ENCODE assay signal across 21 cellular contexts in the genomic region with DNA sequence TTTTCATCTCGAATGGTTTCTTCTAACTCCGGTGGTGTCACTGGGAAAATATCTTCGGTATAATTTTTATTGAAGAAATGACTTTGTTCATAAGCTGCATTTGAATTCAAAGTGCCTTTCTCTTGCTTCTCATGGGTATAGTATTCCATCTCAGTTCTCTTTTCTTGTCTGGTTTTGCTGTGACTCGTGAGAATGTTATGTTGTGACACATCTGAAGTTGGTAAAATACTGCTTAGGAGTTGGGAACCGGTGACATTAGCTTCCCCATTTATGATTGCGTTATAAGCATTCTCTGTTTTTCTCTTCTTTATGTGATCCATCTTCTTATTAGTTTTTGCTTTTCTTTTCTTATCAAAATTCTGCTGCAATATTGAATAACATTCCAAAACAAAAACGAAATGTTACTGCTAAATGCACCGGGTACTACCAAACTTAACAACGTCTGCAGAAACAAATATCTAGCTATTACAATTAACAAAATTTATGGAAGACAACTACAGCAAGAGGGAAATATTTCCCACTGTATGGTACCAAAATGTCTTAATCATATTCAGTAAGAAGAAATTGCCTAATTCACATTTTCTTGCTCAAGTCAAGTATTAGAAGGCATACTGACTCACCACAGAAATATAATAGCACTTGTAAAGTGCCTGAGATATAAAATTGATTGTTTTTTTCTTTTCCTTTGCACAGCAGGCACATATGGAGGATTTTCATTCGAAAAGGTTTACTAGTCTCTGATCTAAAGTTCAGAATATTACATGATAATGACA. TPM values are rescaled to one million over a fixed set of nuclear protein-coding genes. Genes with fewer than 3 reads are reported as not detected.
DNase-seq lines count a peak whose midpoint lies in the region; TF ChIP-seq lines count a peak whose summit lies in the region.
"Had no signal": no experiment of that assay in that cellular context is flagged by ENCODE, and none has a peak within 500 bp of the region (broad histone marks: within the 10 kb centered on the region; RNA-seq: fewer than 3 reads in every experiment).

No MANE protein-coding gene starts in this region.

- H2BK120ac ChIP-seq in mesenchymal stem cell (ENCODE audit: low read depth, low read length), result no peak overlapping the region

- H3K36me3 Mint-ChIP-seq in activated T-helper 2 cell treated with anti-CD3 and anti-CD28 coated beads, Interferon-gamma antibody, Interleukin-2, Interleukin-4, amounts not matched to agents 10 μg/mL and 5 μg/mL and 100 μg/mL, durations not matched to agents 14 hours and 24 hours and 36 hours (ENCODE audit: low read depth), result peaks cover 70% of the 10 kb centered on the region

- H3K14ac ChIP-seq in mesenchymal stem cell (ENCODE audit: low read length in 2 of 2), result no peak overlapping the region

- no peak overlapping the region for H3K4me2 ChIP-seq in mesenchymal stem cell (ENCODE audit: low read length, poor library complexity, severe bottlenecking)
- H3K4me2 ChIP-seq: hepatocyte, neural progenitor cell had no signal

- in situ Hi-C loops in brain microvascular endothelial cell (cut with HindIII; ENCODE audit: low pct_ligation_motif_present, low sequenced_read_pairs), result no loop called here

- H2AFZ ChIP-seq in mesenchymal stem cell (ENCODE audit: low read depth, low read length), result no peak overlapping the region
- H2AFZ ChIP-seq: hepatocyte, neural progenitor cell had no signal

- 86% methylated on average over 7 of the region's 10 CpGs for WGBS in mesenchymal stem cell

- H3K4me1 Mint-ChIP-seq in activated T-helper 2 cell treated with anti-CD3 and anti-CD28 coated beads, Interferon-gamma antibody, Interleukin-2, Interleukin-4, amounts not matched to agents 10 μg/mL and 5 μg/mL and 100 μg/mL, durations not matched to agents 14 hours and 24 hours and 36 hours (ENCODE audit: low read depth), result peaks cover 10% of the 10 kb centered on the region
- H3K4me1 Mint-ChIP-seq: activated naive CD4-positive, alpha-beta T cell treated with anti-CD3 and anti-CD28 coated beads, Interleukin-2, amount 50 U/mL, for 24 hours; neural progenitor cell had no signal

- no peak overlapping the region for H2BK5ac ChIP-seq in mesenchymal stem cell (ENCODE audit: low read depth, low read length, poor library complexity, severe bottlenecking)

- no peak overlapping the region for H2BK15ac ChIP-seq in mesenchymal stem cell (ENCODE audit: low read depth, poor library complexity, severe bottlenecking)

- H3K4me1 ChIP-seq in mesenchymal stem cell (ENCODE audit: control insufficient read depth, insufficient read depth, low read depth, low read length), result no peaks in the 10 kb centered on the region
- H3K4me1 ChIP-seq: esophagus muscularis mucosa, neural progenitor cell, psoas muscle had no signal

- DNase-seq in ELR (ENCODE audit: low read depth) (peak; percentile 71), MV-4-11 (lab: John Stamatoyannopoulos, UW) (peak; percentile 75), brain microvascular endothelial cell (peak; percentile 53), mesenchymal stem cell (peak; percentile 4), mucosa of gallbladder (ENCODE audit: low spot score) (no peak), islet precursor cell (no peak)
- DNase-seq in activated T-helper 2 cell treated with anti-CD3 and anti-CD28 coated beads, Interferon-gamma antibody, Interleukin-2, Interleukin-4, amounts not matched to agents 10 μg/mL and 5 μg/mL and 100 μg/mL, durations not matched to agents 14 hours and 24 hours and 36 hours (ENCODE audit: low spot score), result no peak
- no peak for DNase-seq in activated effector memory CD4-positive, alpha-beta T cell treated with anti-CD3 and anti-CD28 coated beads, Interleukin-2, amount 50 U/mL, for 16 hours
- DNase-seq: activated CD4-positive, alpha-beta T cell treated with anti-CD3 and anti-CD28 coated beads, Interleukin-2, amount 50 U/mL, for 4 hours; activated T-cell treated with anti-CD3 and anti-CD28 coated beads, Interleukin-2, amount 50 U/mL, for 1 hour; DMS153; kidney; midbrain; psoas muscle had no signal

- H2AK5ac ChIP-seq in mesenchymal stem cell (ENCODE audit: low read length, severe bottlenecking), result no peak overlapping the region

- peak overlapping the region; percentile 55 for H3K27ac ChIP-seq in brain microvascular endothelial cell
- no peak overlapping the region for H3K27ac ChIP-seq in mesenchymal stem cell (ENCODE audit: low read length, poor library complexity, severe bottlenecking)
- H3K27ac ChIP-seq: C4-2B, cardiac muscle cell, esophagus muscularis mucosa, hepatocyte, neural progenitor cell, psoas muscle, thoracic aorta had no signal

- H3K23ac ChIP-seq in mesenchymal stem cell (ENCODE audit: low read length in 2 of 2), result no peak overlapping the region

- no peak overlapping the region for H3K9ac ChIP-seq in mesenchymal stem cell (ENCODE audit: low read length)
- H3K9ac ChIP-seq: neural progenitor cell had no signal

- no peak overlapping the region for H3K4me3 Mint-ChIP-seq in activated T-helper 2 cell treated with anti-CD3 and anti-CD28 coated beads, Interferon-gamma antibody, Interleukin-2, Interleukin-4, amounts not matched to agents 10 μg/mL and 5 μg/mL and 100 μg/mL, durations not matched to agents 14 hours and 24 hours and 36 hours (ENCODE audit: low read depth)
- H3K4me3 Mint-ChIP-seq: activated naive CD4-positive, alpha-beta T cell treated with anti-CD3 and anti-CD28 coated beads, Interleukin-2, amount 50 U/mL, for 24 hours; neural progenitor cell had no signal

- no peak overlapping the region for H4K91ac ChIP-seq in mesenchymal stem cell (ENCODE audit: low read length)

- H3K79me1 ChIP-seq in mesenchymal stem cell (replicated peaks; ENCODE audit: low read length, poor library complexity, severe bottlenecking), result peaks cover 1% of the 10 kb centered on the region

- no peak overlapping the region for H3K4me3 ChIP-seq in brain microvascular endothelial cell (ENCODE audit: low read depth, low read length)
- no peak overlapping the region for H3K4me3 ChIP-seq in mesenchymal stem cell (ENCODE audit: insufficient read depth in 1 of 2, low read depth in 1 of 2, low read length in 2 of 2)
- H3K4me3 ChIP-seq: cardiac muscle cell, esophagus muscularis mucosa, hepatocyte, neural progenitor cell, psoas muscle, thoracic aorta had no signal

- H4K8ac ChIP-seq in mesenchymal stem cell (ENCODE audit: low read length), result no peak overlapping the region

- peaks cover 12% of the 10 kb centered on the region for H3K36me3 ChIP-seq in brain microvascular endothelial cell (replicated peaks)
- H3K36me3 ChIP-seq in mesenchymal stem cell (ENCODE audit: control insufficient read depth in 1 of 2, insufficient read depth in 2 of 2, low read depth in 1 of 2, low read length in 2 of 2), result peaks cover 9 to 57% of the 10 kb centered on the region in 2 experiments
- H3K36me3 ChIP-seq: cardiac muscle cell, neural progenitor cell had no signal

- peaks cover 18% of the 10 kb centered on the region for H3K9me3 ChIP-seq in mesenchymal stem cell (ENCODE audit: control insufficient read depth, low read length)
- H3K9me3 ChIP-seq: psoas muscle, thoracic aorta had no signal

- H3K27me3 Mint-ChIP-seq in activated T-helper 2 cell treated with anti-CD3 and anti-CD28 coated beads, Interferon-gamma antibody, Interleukin-2, Interleukin-4, amounts not matched to agents 10 μg/mL and 5 μg/mL and 100 μg/mL, durations not matched to agents 14 hours and 24 hours and 36 hours (ENCODE audit: low read depth), result no peaks in the 10 kb centered on the region
- H3K27me3 Mint-ChIP-seq: activated naive CD4-positive, alpha-beta T cell treated with anti-CD3 and anti-CD28 coated beads, Interleukin-2, amount 50 U/mL, for 24 hours had no signal

- intact Hi-C loops in activated T-helper 2 cell treated with anti-CD3 and anti-CD28 coated beads, Interferon-gamma antibody, Interleukin-2, Interleukin-4, amounts not matched to agents 10 μg/mL and 5 μg/mL and 100 μg/mL, durations not matched to agents 14 hours and 24 hours and 36 hours (cut with micrococcal nuclease), result no loop called here

- no peak overlapping the region for H3K4ac ChIP-seq in mesenchymal stem cell (ENCODE audit: low read depth in 1 of 2, low read length in 2 of 2)

- H3K18ac ChIP-seq in mesenchymal stem cell (ENCODE audit: low read depth in 1 of 2, low read length in 2 of 2), result no peak overlapping the region

- H3K27ac Mint-ChIP-seq in activated T-helper 2 cell treated with anti-CD3 and anti-CD28 coated beads, Interferon-gamma antibody, Interleukin-2, Interleukin-4, amounts not matched to agents 10 μg/mL and 5 μg/mL and 100 μg/mL, durations not matched to agents 14 hours and 24 hours and 36 hours, result no peak overlapping the region
- H3K27ac Mint-ChIP-seq: activated naive CD4-positive, alpha-beta T cell treated with anti-CD3 and anti-CD28 coated beads, Interleukin-2, amount 50 U/mL, for 24 hours; neural progenitor cell had no signal

- no peak overlapping the region for H2BK12ac ChIP-seq in mesenchymal stem cell (ENCODE audit: low read length in 2 of 2)

- H3K9me3 Mint-ChIP-seq in activated T-helper 2 cell treated with anti-CD3 and anti-CD28 coated beads, Interferon-gamma antibody, Interleukin-2, Interleukin-4, amounts not matched to agents 10 μg/mL and 5 μg/mL and 100 μg/mL, durations not matched to agents 14 hours and 24 hours and 36 hours, result no peaks in the 10 kb centered on the region
- H3K9me3 Mint-ChIP-seq: neural progenitor cell had no signal

- H3K27me3 ChIP-seq in brain microvascular endothelial cell (replicated peaks) (no peaks in the 10 kb centered on the region), mesenchymal stem cell (ENCODE audit: control insufficient read depth in 1 of 2, insufficient read depth in 1 of 2, low read length in 2 of 2) (no peaks in the 10 kb centered on the region)
- H3K27me3 ChIP-seq: cardiac muscle cell, esophagus muscularis mucosa, hepatocyte, neural progenitor cell had no signal

- no peak for TF ChIP-seq CTCF in brain microvascular endothelial cell (IDR thresholded peaks at IDR 0.05; ENCODE audit: low read depth, low read length, missing control alignments)

RNA-seq across cellular contexts. Expression of a gene that starts 15.5 kb away (rescaled TPM):
- 13.3 TPM for polyA plus RNA-seq in mesenchymal stem cell (2013, experiment 1 of 2)
- 13.4 TPM for polyA plus RNA-seq in mesenchymal stem cell (2013, experiment 2 of 2)
- 15.2 and 15.7 TPM in 2 replicates for total RNA-seq in activated T-helper 2 cell treated with anti-CD3 and anti-CD28 coated beads, Interferon-gamma antibody, Interleukin-2, Interleukin-4, amounts not matched to agents 10 μg/mL and 5 μg/mL and 100 μg/mL, durations not matched to agents 14 hours and 24 hours and 36 hours
- total RNA-seq in mucosa of gallbladder, result 7.2 TPM

Comparison
In these comparisons a context has a peak if more than half of its experiments do, and no peak if none do; other contexts are left out.
1. DNase-seq: peak in ELR (single experiment), MV-4-11 (single experiment), brain microvascular endothelial cell (single experiment) and mesenchymal stem cell (single experiment); none in activated T-helper 2 cell treated with anti-CD3 and anti-CD28 coated beads, Interferon-gamma antibody, Interleukin-2, Interleukin-4, amounts not matched to agents 10 μg/mL and 5 μg/mL and 100 μg/mL, durations not matched to agents 14 hours and 24 hours and 36 hours (single experiment), mucosa of gallbladder (single experiment), activated effector memory CD4-positive, alpha-beta T cell treated with anti-CD3 and anti-CD28 coated beads, Interleukin-2, amount 50 U/mL, for 16 hours (single experiment) and islet precursor cell (single experiment).